29 cellular contexts compared by ENCODE assay signal in the genomic region with DNA sequence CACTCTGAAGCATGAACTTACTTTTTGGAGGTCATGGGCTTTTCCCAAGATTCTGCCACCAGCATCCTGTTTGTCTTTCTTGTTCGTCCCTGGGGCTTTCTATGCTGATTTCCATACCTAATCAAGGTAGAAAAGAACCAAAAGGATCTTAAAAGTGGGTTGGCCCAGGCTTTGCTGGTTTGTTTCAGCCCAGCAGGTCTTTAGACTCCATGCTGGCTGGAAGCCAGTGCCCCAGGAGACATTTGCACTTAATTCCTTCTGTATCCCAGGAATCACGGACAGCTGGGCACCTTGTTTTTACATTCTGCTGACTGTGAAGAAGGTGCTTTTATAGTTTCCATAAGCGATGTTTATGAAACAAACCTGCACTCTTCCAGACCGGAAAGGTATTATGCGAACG.
DNase-seq lines count a peak whose midpoint lies in the region.
"Had no signal": no experiment of that assay in that cellular context is flagged by ENCODE, and none has a peak within 500 bp of the region (broad histone marks: within the 10 kb centered on the region; RNA-seq: fewer than 3 reads in every experiment).

No MANE protein-coding gene starts in this region.

- DNase-seq in DMS79 treated with DMSO at 0.1 percent for 48 hours (lab: John Stamatoyannopoulos, UW) (peak; percentile 36), DMS79 (lab: John Stamatoyannopoulos, UW) (no peak), NT2/D1 (ENCODE audit: low read depth, low spot score) (peak; percentile 58), NCI-H1436 treated with DMSO at 0.1 percent for 48 hours (lab: John Stamatoyannopoulos, UW) (no peak), KG1 (lab: John Stamatoyannopoulos, UW) (no peak), NCI-H2196 treated with DMSO at 0.1 percent for 48 hours (lab: John Stamatoyannopoulos, UW; ENCODE audit: unreplicated experiment) (no peak), DMS53 treated with DMSO at 0.1 percent for 48 hours (lab: John Stamatoyannopoulos, UW; ENCODE audit: unreplicated experiment) (no peak)
- DNase-seq: activated CD4-positive, alpha-beta T cell treated with anti-CD3 and anti-CD28 coated beads, Interleukin-2, amount 50 U/mL, for 4 hours; activated CD4-positive, CD25-positive, alpha-beta regulatory T cell; activated naive CD4-positive, alpha-beta T cell treated with anti-CD3 and anti-CD28 coated beads, Interleukin-2, amount 50 U/mL, for 16 hours; amniotic stem cell; CD4-positive, alpha-beta memory T cell; DMS53; effector memory CD4-positive, alpha-beta T cell; foreskin keratinocyte; HFFc6; left lung; NCI-H2029; NCI-H226; NCI-H82; RPMI8226; stimulated activated naive CD8-positive, alpha-beta T cell treated with anti-CD3 and anti-CD28 coated beads, Interleukin-15, Interleukin-2, amounts not matched to agents 100 U/mL and 50 U/mL, for 24 hours; T-helper 1 cell; uterus had no signal

- H3K4me3 ChIP-seq in NT2/D1 (ENCODE audit: insufficient read length, low read depth) (no peak overlapping the region), iPS-20b (ENCODE audit: low read length) (peak overlapping the region; percentile 50; the same call in 1 of the 2 replicates)
- H3K4me3 ChIP-seq: breast epithelium, left lung, SJSA1, thoracic aorta, uterus had no signal

- H3K27ac ChIP-seq in iPS-20b (ENCODE audit: low read length) = no peak overlapping the region
- H3K27ac ChIP-seq: breast epithelium, foreskin keratinocyte, HL-60, left lung, SJSA1, thoracic aorta, uterus had no signal

- H3K27me3 ChIP-seq in NT2/D1 (ENCODE audit: insufficient read depth, insufficient read length) (no peaks in the 10 kb centered on the region), iPS-20b (ENCODE audit: insufficient read depth, low read length) (no peaks in the 10 kb centered on the region)
- H3K27me3 ChIP-seq: breast epithelium, foreskin keratinocyte, uterus had no signal

- H3K36me3 ChIP-seq in NT2/D1 (ENCODE audit: insufficient read depth, insufficient read length, low read length) (no peaks in the 10 kb centered on the region), iPS-20b (ENCODE audit: insufficient read depth, low read depth, low read length) (no peaks in the 10 kb centered on the region)
- H3K36me3 ChIP-seq: breast epithelium, left lung, SJSA1, thoracic aorta, uterus had no signal

- H3K4me1 ChIP-seq in NT2/D1 (ENCODE audit: insufficient read depth, insufficient read length) = peaks cover 14% of the 10 kb centered on the region
- peaks cover 44% of the 10 kb centered on the region for H3K4me1 ChIP-seq in iPS-20b (ENCODE audit: insufficient read depth, low read length)
- H3K4me1 ChIP-seq: breast epithelium, foreskin keratinocyte, left lung, SJSA1, uterus had no signal

- H3K9ac ChIP-seq in NT2/D1 (ENCODE audit: insufficient read length, low read depth) (no peak overlapping the region), iPS-20b (ENCODE audit: low read depth, low read length) (peak overlapping the region; percentile 19; the same call in 1 of the 2 replicates)

- H3K9me3 ChIP-seq in NT2/D1 (ENCODE audit: insufficient read depth, low read length) (no peaks in the 10 kb centered on the region), iPS-20b (ENCODE audit: insufficient read depth, low read depth, low read length) (no peaks in the 10 kb centered on the region)
- H3K9me3 ChIP-seq: breast epithelium, SJSA1, thoracic aorta, uterus had no signal

Comparison
In these comparisons a context has a peak if more than half of its experiments do, and no peak if none do; other contexts are left out.
1. DNase-seq: peak in DMS79 treated with DMSO at 0.1 percent for 48 hours (single experiment) and NT2/D1 (single experiment); none in DMS79 (single experiment), NCI-H1436 treated with DMSO at 0.1 percent for 48 hours (single experiment), KG1 (single experiment), NCI-H2196 treated with DMSO at 0.1 percent for 48 hours (single experiment) and DMS53 treated with DMSO at 0.1 percent for 48 hours (single experiment).